Comparison of ENCODE assay signal across 1 cellular context in the genomic region with DNA sequence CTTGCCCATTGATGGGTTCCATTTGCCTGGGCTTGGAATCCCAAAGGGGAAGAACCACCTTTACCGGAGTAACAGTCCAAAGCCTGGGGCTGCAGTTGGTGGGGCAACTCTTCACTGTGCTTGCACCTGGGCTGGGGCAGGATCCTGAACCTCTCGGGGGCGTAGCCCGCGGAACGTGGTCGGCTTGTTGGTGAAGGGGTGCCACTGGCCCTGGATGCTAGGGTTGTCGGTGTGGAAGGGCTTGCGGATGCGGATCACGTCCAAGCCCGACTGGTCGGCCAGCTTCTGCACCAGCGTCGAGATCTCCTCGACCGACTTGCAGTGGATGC.
A peak's percentile ranks its signal among the peaks of the same experiment; 100 is the strongest.
TF ChIP-seq lines count a peak whose summit lies in the region.

No MANE protein-coding gene starts in this region.

TF ChIP-seq in HepG2, 621 proteins besides CTCF, POLR2A, EP300 and RAD21 (continued from another document):
- TF ChIP-seq, protein P1, sequence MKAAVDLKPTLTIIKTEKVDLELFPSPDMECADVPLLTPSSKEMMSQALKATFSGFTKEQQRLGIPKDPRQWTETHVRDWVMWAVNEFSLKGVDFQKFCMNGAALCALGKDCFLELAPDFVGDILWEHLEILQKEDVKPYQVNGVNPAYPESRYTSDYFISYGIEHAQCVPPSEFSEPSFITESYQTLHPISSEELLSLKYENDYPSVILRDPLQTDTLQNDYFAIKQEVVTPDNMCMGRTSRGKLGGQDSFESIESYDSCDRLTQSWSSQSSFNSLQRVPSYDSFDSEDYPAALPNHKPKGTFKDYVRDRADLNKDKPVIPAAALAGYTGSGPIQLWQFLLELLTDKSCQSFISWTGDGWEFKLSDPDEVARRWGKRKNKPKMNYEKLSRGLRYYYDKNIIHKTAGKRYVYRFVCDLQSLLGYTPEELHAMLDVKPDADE (CRISPR knock-in tag; IDR thresholded peaks at IDR 0.05), result no peak
- TF ChIP-seq RBM22 (optimal IDR thresholded peaks at IDR 0.05; ENCODE audit: low read length), result peak; percentile 92
- TF ChIP-seq ZNF792 (CRISPR knock-in tag; IDR thresholded peaks at IDR 0.05), result peak; percentile 28; the same call in 1 of the 2 replicates
- TF ChIP-seq KMT2B (CRISPR knock-in tag; IDR thresholded peaks at IDR 0.05), result no peak
- TF ChIP-seq ZSCAN30 (CRISPR knock-in tag; IDR thresholded peaks at IDR 0.05), result no peak
- TF ChIP-seq, protein P2, sequence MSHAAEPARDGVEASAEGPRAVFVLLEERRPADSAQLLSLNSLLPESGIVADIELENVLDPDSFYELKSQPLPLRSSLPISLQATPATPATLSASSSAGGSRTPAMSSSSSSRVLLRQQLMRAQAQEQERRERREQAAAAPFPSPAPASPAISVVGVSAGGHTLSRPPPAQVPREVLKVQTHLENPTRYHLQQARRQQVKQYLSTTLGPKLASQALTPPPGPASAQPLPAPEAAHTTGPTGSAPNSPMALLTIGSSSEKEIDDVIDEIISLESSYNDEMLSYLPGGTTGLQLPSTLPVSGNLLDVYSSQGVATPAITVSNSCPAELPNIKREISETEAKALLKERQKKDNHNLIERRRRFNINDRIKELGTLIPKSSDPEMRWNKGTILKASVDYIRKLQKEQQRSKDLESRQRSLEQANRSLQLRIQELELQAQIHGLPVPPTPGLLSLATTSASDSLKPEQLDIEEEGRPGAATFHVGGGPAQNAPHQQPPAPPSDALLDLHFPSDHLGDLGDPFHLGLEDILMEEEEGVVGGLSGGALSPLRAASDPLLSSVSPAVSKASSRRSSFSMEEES (CRISPR knock-in tag; IDR thresholded peaks at IDR 0.05), result 0 out of 2 replicates have a peak, but pooled peaks have one; percentile 15
- TF ChIP-seq MIER2 (CRISPR knock-in tag; IDR thresholded peaks at IDR 0.05), result 0 out of 2 replicates have a peak, but pooled peaks have one; percentile 5
- no peak for TF ChIP-seq REXO4 (CRISPR knock-in tag; IDR thresholded peaks at IDR 0.05; ENCODE audit: borderline replicate concordance)
- no peak for TF ChIP-seq RBM39 (IDR thresholded peaks at IDR 0.05; ENCODE audit: low read depth, low read length, poor library complexity, severe bottlenecking)
- peak; percentile 67; the same call in 1 of the 2 replicates for TF ChIP-seq IRX3 (CRISPR knock-in tag; IDR thresholded peaks at IDR 0.05; ENCODE audit: borderline replicate concordance, low read depth)
- TF ChIP-seq ZNF879 (CRISPR knock-in tag; IDR thresholded peaks at IDR 0.05), result 0 out of 2 replicates have a peak, but pooled peaks have one; percentile 5
- TF ChIP-seq REL (CRISPR knock-in tag; conservative IDR thresholded peaks at IDR 0.05), result peak; percentile 30; the same call in 1 of the 2 replicates
- 0 out of 2 replicates have a peak, but pooled peaks have one; percentile 34 for TF ChIP-seq ATF7-NPFF (CRISPR knock-in tag; IDR thresholded peaks at IDR 0.05; ENCODE audit: low read depth)
- TF ChIP-seq, protein P3, sequence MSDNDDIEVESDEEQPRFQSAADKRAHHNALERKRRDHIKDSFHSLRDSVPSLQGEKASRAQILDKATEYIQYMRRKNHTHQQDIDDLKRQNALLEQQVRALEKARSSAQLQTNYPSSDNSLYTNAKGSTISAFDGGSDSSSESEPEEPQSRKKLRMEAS (IDR thresholded peaks at IDR 0.05), result no peak
- peak; percentile 59; the same call in 1 of the 2 replicates for TF ChIP-seq HES4 (CRISPR knock-in tag; IDR thresholded peaks at IDR 0.05; ENCODE audit: borderline replicate concordance)
- TF ChIP-seq, protein P4, sequence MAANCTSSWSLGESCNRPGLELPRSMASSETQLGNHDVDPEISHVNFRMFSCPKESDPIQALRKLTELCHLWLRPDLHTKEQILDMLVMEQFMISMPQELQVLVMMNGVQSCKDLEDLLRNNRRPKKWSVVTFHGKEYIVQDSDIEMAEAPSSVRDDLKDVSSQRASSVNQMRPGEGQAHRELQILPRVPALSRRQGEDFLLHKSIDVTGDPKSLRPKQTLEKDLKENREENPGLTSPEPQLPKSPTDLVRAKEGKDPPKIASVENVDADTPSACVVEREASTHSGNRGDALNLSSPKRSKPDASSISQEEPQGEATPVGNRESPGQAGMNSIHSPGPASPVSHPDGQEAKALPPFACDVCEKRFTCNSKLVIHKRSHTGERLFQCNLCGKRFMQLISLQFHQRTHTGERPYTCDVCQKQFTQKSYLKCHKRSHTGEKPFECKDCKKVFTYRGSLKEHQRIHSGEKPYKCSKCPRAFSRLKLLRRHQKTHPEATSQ (CRISPR knock-in tag; IDR thresholded peaks at IDR 0.05; ENCODE audit: borderline replicate concordance), result 0 out of 2 replicates have a peak, but pooled peaks have one; percentile 53
- 0 out of 2 replicates have a peak, but pooled peaks have one; percentile 8 for TF ChIP-seq RFXAP (CRISPR knock-in tag; IDR thresholded peaks at IDR 0.05; ENCODE audit: borderline replicate concordance)
